1 cellular context compared by ENCODE assay signal in genomic region chr6:54037277-54037779, GRCh38.
TF ChIP-seq lines count a peak whose summit lies in the region.

No MANE protein-coding gene starts in this region.

TF ChIP-seq in HepG2, 621 proteins besides CTCF, POLR2A, EP300 and RAD21 (continued from another document and continues in another):
- no peak for TF ChIP-seq ZNF407 (CRISPR knock-in tag; IDR thresholded peaks at IDR 0.05; ENCODE audit: not compliant biosample characterization)
- peak; percentile 86 for TF ChIP-seq NR2F6 (IDR thresholded peaks at IDR 0.05)
- peak; percentile 78 for TF ChIP-seq NR2F6 (CRISPR knock-in tag; IDR thresholded peaks at IDR 0.05)
- TF ChIP-seq FOSL1 (CRISPR knock-in tag; IDR thresholded peaks at IDR 0.05; ENCODE audit: borderline replicate concordance), result no peak
- TF ChIP-seq ZNF777 (CRISPR knock-in tag; IDR thresholded peaks at IDR 0.05), result no peak
- peak; percentile 58; the same call in 1 of the 2 replicates for TF ChIP-seq HNF4G (IDR thresholded peaks at IDR 0.05; ENCODE audit: borderline replicate concordance, low read depth, low read length)
- no peak for TF ChIP-seq HNF4G (CRISPR knock-in tag; IDR thresholded peaks at IDR 0.05; ENCODE audit: borderline replicate concordance, low read depth)
- TF ChIP-seq RXRB (CRISPR knock-in tag; IDR thresholded peaks at IDR 0.05; ENCODE audit: borderline replicate concordance), result 0 out of 2 replicates have a peak, but pooled peaks have one; percentile 29
- peak; percentile 59 for TF ChIP-seq FOXA3 (CRISPR knock-in tag; IDR thresholded peaks at IDR 0.05)
- 0 out of 2 replicates have a peak, but pooled peaks have one; percentile 25 for TF ChIP-seq GATAD2A (CRISPR knock-in tag; IDR thresholded peaks at IDR 0.05)
- no peak for TF ChIP-seq NR3C1 (CRISPR knock-in tag; IDR thresholded peaks at IDR 0.05)
- TF ChIP-seq ZFP36 (IDR thresholded peaks at IDR 0.05; ENCODE audit: borderline replicate concordance, low read depth, low read length, partially characterized antibody), result no peak
- TF ChIP-seq ZNF30 (CRISPR knock-in tag; IDR thresholded peaks at IDR 0.05), result no peak
- TF ChIP-seq U2AF2 (IDR thresholded peaks at IDR 0.05; ENCODE audit: low read depth, low read length), result no peak
- no peak for TF ChIP-seq SNAI1 (CRISPR knock-in tag; IDR thresholded peaks at IDR 0.05; ENCODE audit: borderline replicate concordance)
- TF ChIP-seq HMG20B (CRISPR knock-in tag; conservative IDR thresholded peaks at IDR 0.05), result peak; percentile 73; the same call in 1 of the 2 replicates
- TF ChIP-seq TBX3 (IDR thresholded peaks at IDR 0.05; ENCODE audit: borderline replicate concordance), result peak; percentile 22; the same call in 1 of the 2 replicates
- no peak for TF ChIP-seq ZNF484 (CRISPR knock-in tag; IDR thresholded peaks at IDR 0.05; ENCODE audit: borderline replicate concordance, low read depth)
- TF ChIP-seq RCOR2 (CRISPR knock-in tag; IDR thresholded peaks at IDR 0.05), result peak; percentile 55; the same call in 1 of the 2 replicates
- TF ChIP-seq PBX2 (CRISPR knock-in tag; IDR thresholded peaks at IDR 0.05), result no peak
- peak; percentile 51 for TF ChIP-seq SKI (IDR thresholded peaks at IDR 0.05; ENCODE audit: partially characterized antibody)
- TF ChIP-seq ATAD3A (CRISPR knock-in tag; IDR thresholded peaks at IDR 0.05), result no peak
- TF ChIP-seq PAXIP1 (CRISPR knock-in tag; conservative IDR thresholded peaks at IDR 0.05), result peak; percentile 72
- no peak for TF ChIP-seq TIGD3 (CRISPR knock-in tag; IDR thresholded peaks at IDR 0.05; ENCODE audit: borderline replicate concordance)
- TF ChIP-seq HOXA5 (CRISPR knock-in tag; IDR thresholded peaks at IDR 0.05), result no peak
- no peak for TF ChIP-seq ZNF251 (CRISPR knock-in tag; IDR thresholded peaks at IDR 0.05)
- TF ChIP-seq ZNF136 (CRISPR knock-in tag; IDR thresholded peaks at IDR 0.05; ENCODE audit: low read depth), result no peak
- peak; percentile 71; the same call in 1 of the 2 replicates for TF ChIP-seq CEBPB (IDR thresholded peaks at IDR 0.05; ENCODE audit: borderline replicate concordance, low read depth, low read length)
- peak; percentile 61; the same call in 1 of the 2 replicates for TF ChIP-seq NCOA2 (CRISPR knock-in tag; IDR thresholded peaks at IDR 0.05)
- TF ChIP-seq ZXDC (CRISPR knock-in tag; IDR thresholded peaks at IDR 0.05), result no peak
- TF ChIP-seq TAF15 (IDR thresholded peaks at IDR 0.05; ENCODE audit: low read depth, low read length, poor library complexity, severe bottlenecking), result no peak
- no peak for TF ChIP-seq FOXC1 (CRISPR knock-in tag; IDR thresholded peaks at IDR 0.05; ENCODE audit: borderline replicate concordance)
- TF ChIP-seq PREB (CRISPR knock-in tag; IDR thresholded peaks at IDR 0.05), result no peak
- TF ChIP-seq PPARG (CRISPR knock-in tag; conservative IDR thresholded peaks at IDR 0.05), result 0 out of 2 replicates have a peak, but pooled peaks have one; percentile 35
- TF ChIP-seq THRA (CRISPR knock-in tag; IDR thresholded peaks at IDR 0.05; ENCODE audit: borderline replicate concordance), result 0 out of 2 replicates have a peak, but pooled peaks have one; percentile 41
- TF ChIP-seq ZNF34 (CRISPR knock-in tag; IDR thresholded peaks at IDR 0.05; ENCODE audit: borderline replicate concordance), result no peak
